1 cellular context compared by ENCODE assay signal in genomic region chr22:19431641-19432091, GRCh38.
TF ChIP-seq lines count a peak whose summit lies in the region.

Gene HIRA (minus strand): TSS chr22:19431733. CDS start chr22:19431476, 257 bp downstream.

TF ChIP-seq in HepG2, 621 proteins besides CTCF, POLR2A, EP300 and RAD21 (continued from another document and continues in another):
- TF ChIP-seq STAT5B (CRISPR knock-in tag; IDR thresholded peaks at IDR 0.05) (peak; percentile 66; the same call in 1 of the 2 replicates), ELF3 (CRISPR knock-in tag; IDR thresholded peaks at IDR 0.05) (peak; percentile 45; the same call in 1 of the 2 replicates), PRMT3 (CRISPR knock-in tag; IDR thresholded peaks at IDR 0.05; ENCODE audit: borderline replicate concordance, low read depth) (no peak), ZNF503 (CRISPR knock-in tag; IDR thresholded peaks at IDR 0.05) (no peak), MAFF (IDR thresholded peaks at IDR 0.05; ENCODE audit: low read depth, low read length) (no peak), EEA1 (CRISPR knock-in tag; IDR thresholded peaks at IDR 0.05; ENCODE audit: borderline replicate concordance) (no peak), ZBTB7B (CRISPR knock-in tag; IDR thresholded peaks at IDR 0.05) (no peak), DRAP1 (CRISPR knock-in tag; IDR thresholded peaks at IDR 0.05) (no peak), HDAC6 (IDR thresholded peaks at IDR 0.05; ENCODE audit: low read depth, low read length) (no peak), GMEB2 (CRISPR knock-in tag; IDR thresholded peaks at IDR 0.05; ENCODE audit: low read depth) (no peak), ZSCAN20 (CRISPR knock-in tag; IDR thresholded peaks at IDR 0.05; ENCODE audit: borderline replicate concordance) (0 out of 2 replicates have a peak, but pooled peaks have one; percentile 32), CAMTA2 (CRISPR knock-in tag; IDR thresholded peaks at IDR 0.05; ENCODE audit: borderline replicate concordance) (no peak), CHCHD3 (CRISPR knock-in tag; IDR thresholded peaks at IDR 0.05) (no peak), ZSCAN21 (CRISPR knock-in tag; IDR thresholded peaks at IDR 0.05; ENCODE audit: borderline replicate concordance) (no peak), FOXM1 (CRISPR knock-in tag; IDR thresholded peaks at IDR 0.05) (no peak), RXRB (CRISPR knock-in tag; IDR thresholded peaks at IDR 0.05; ENCODE audit: borderline replicate concordance) (no peak), HMGXB4 (CRISPR knock-in tag; IDR thresholded peaks at IDR 0.05; ENCODE audit: borderline replicate concordance in 1 of 2, low read depth in 1 of 2) (no peak; a peak in 1 of 4 replicates), ZNF788 (CRISPR knock-in tag; IDR thresholded peaks at IDR 0.05; ENCODE audit: borderline replicate concordance) (no peak), GZF1 (CRISPR knock-in tag; IDR thresholded peaks at IDR 0.05) (no peak), ZNF775 (CRISPR knock-in tag; IDR thresholded peaks at IDR 0.05; ENCODE audit: borderline replicate concordance) (no peak), FOXK2 (IDR thresholded peaks at IDR 0.05) (no peak), GLI4 (CRISPR knock-in tag; IDR thresholded peaks at IDR 0.05; ENCODE audit: borderline replicate concordance) (no peak), MIER3 (CRISPR knock-in tag; IDR thresholded peaks at IDR 0.05; ENCODE audit: borderline replicate concordance) (no peak), MED1 (CRISPR knock-in tag; IDR thresholded peaks at IDR 0.05) (peak; percentile 33; the same call in 1 of the 2 replicates), ZNF33B (CRISPR knock-in tag; IDR thresholded peaks at IDR 0.05) (no peak), ZUFSP (CRISPR knock-in tag; IDR thresholded peaks at IDR 0.05; ENCODE audit: borderline replicate concordance) (no peak), ZNF326 (CRISPR knock-in tag; IDR thresholded peaks at IDR 0.05; ENCODE audit: borderline replicate concordance) (no peak), ZNF331 (CRISPR knock-in tag; IDR thresholded peaks at IDR 0.05) (peak; percentile 34; the same call in 1 of the 2 replicates), CBX1 (IDR thresholded peaks at IDR 0.05; ENCODE audit: low read depth) (no peak), ZNF567 (CRISPR knock-in tag; IDR thresholded peaks at IDR 0.05; ENCODE audit: borderline replicate concordance) (no peak), ZBTB49 (CRISPR knock-in tag; IDR thresholded peaks at IDR 0.05; ENCODE audit: borderline replicate concordance) (no peak), ZBTB44 (CRISPR knock-in tag; IDR thresholded peaks at IDR 0.05) (no peak), ZNF792 (CRISPR knock-in tag; IDR thresholded peaks at IDR 0.05) (no peak), ZNF781 (CRISPR knock-in tag; IDR thresholded peaks at IDR 0.05; ENCODE audit: borderline replicate concordance, not compliant biosample characterization) (no peak), ZGPAT (CRISPR knock-in tag; IDR thresholded peaks at IDR 0.05) (no peak), UBTF (CRISPR knock-in tag; IDR thresholded peaks at IDR 0.05) (no peak; the same call in 1 of the 2 replicates), ZXDC (CRISPR knock-in tag; IDR thresholded peaks at IDR 0.05) (no peak), ATF4 (CRISPR knock-in tag; IDR thresholded peaks at IDR 0.05) (no peak), ZNF629 (CRISPR knock-in tag; conservative IDR thresholded peaks at IDR 0.05) (no peak), SP5 (CRISPR knock-in tag; IDR thresholded peaks at IDR 0.05; ENCODE audit: borderline replicate concordance, low read depth) (no peak)
